ENCODE assay signal across 17 cellular contexts in genomic region chr7:106590209-106590816, GRCh38.
"Had no signal": no experiment of that assay in that cellular context is flagged by ENCODE, and none has a peak within 500 bp of the region (broad histone marks: within the 10 kb centered on the region; RNA-seq: fewer than 3 reads in every experiment).

No MANE protein-coding gene starts in this region.

- H3K27me3 Mint-ChIP-seq: activated naive CD8-positive, alpha-beta T cell treated with anti-CD3 and anti-CD28 coated beads, Interleukin-2, amount 10 ng/mL, durations not matched to agents 7 days and 5 days had no signal

- H2AFZ ChIP-seq: hepatocyte had no signal

- H3K79me2 ChIP-seq: hepatocyte had no signal

- H3K36me3 ChIP-seq: breast epithelium, gastrocnemius medialis, lower lobe of right lung, stomach, thoracic aorta, WERI-Rb-1 had no signal

- H3K9me3 ChIP-seq: breast epithelium, gastrocnemius medialis, lower lobe of right lung, mucosa of descending colon, psoas muscle, stomach, thoracic aorta had no signal

- H3K4me1 Mint-ChIP-seq: activated CD4-positive, alpha-beta memory T cell treated with anti-CD3 and anti-CD28 coated beads, Interleukin-2, amount 10 ng/mL, durations not matched to agents 7 days and 5 days; activated CD4-positive, alpha-beta T cell treated with anti-CD3 and anti-CD28 coated beads for 36 hours; activated naive CD8-positive, alpha-beta T cell treated with anti-CD3 and anti-CD28 coated beads, Interleukin-2, amount 10 ng/mL, durations not matched to agents 7 days and 5 days; naive thymus-derived CD8-positive, alpha-beta T cell had no signal

- H3K36me3 Mint-ChIP-seq: activated naive CD8-positive, alpha-beta T cell treated with anti-CD3 and anti-CD28 coated beads, Interleukin-2, amount 10 ng/mL, durations not matched to agents 7 days and 5 days; naive thymus-derived CD8-positive, alpha-beta T cell had no signal

- H3K27me3 ChIP-seq: breast epithelium, gastrocnemius medialis, hepatocyte, stomach had no signal

- H3K27ac Mint-ChIP-seq: activated CD4-positive, alpha-beta memory T cell treated with anti-CD3 and anti-CD28 coated beads, Interleukin-2, amount 10 ng/mL, durations not matched to agents 7 days and 5 days; activated CD4-positive, alpha-beta T cell treated with anti-CD3 and anti-CD28 coated beads for 36 hours; activated naive CD8-positive, alpha-beta T cell treated with anti-CD3 and anti-CD28 coated beads, Interleukin-2, amount 10 ng/mL, durations not matched to agents 7 days and 5 days; naive thymus-derived CD8-positive, alpha-beta T cell had no signal

- H3K4me2 ChIP-seq: hepatocyte had no signal

- H3K4me3 ChIP-seq: breast epithelium, gastrocnemius medialis, hepatocyte, lower lobe of right lung, mucosa of descending colon, psoas muscle, stomach, thoracic aorta had no signal

- H3K9me3 Mint-ChIP-seq: activated CD4-positive, alpha-beta memory T cell treated with anti-CD3 and anti-CD28 coated beads, Interleukin-2, amount 10 ng/mL, durations not matched to agents 7 days and 5 days; activated naive CD8-positive, alpha-beta T cell treated with anti-CD3 and anti-CD28 coated beads, Interleukin-2, amount 10 ng/mL, durations not matched to agents 7 days and 5 days; naive thymus-derived CD8-positive, alpha-beta T cell had no signal

- DNase-seq: activated CD4-positive, alpha-beta memory T cell treated with anti-CD3 and anti-CD28 coated beads, Interleukin-2, amount 10 ng/mL, durations not matched to agents 7 days and 5 days; activated CD4-positive, alpha-beta T cell treated with anti-CD3 and anti-CD28 coated beads for 36 hours; activated naive CD8-positive, alpha-beta T cell treated with anti-CD3 and anti-CD28 coated beads, Interleukin-2, amount 10 ng/mL, durations not matched to agents 7 days and 5 days; activated T-cell treated with anti-CD3 and anti-CD28 coated beads, Interleukin-2, amount 50 U/mL, for 48 hours; anterior cingulate cortex; gastrocnemius medialis; lower lobe of right lung; mucosa of descending colon; naive thymus-derived CD8-positive, alpha-beta T cell; psoas muscle; stimulated activated CD4-positive, alpha-beta T cell treated with anti-CD3 and anti-CD28 coated beads, Interleukin-4, amount 100 ng/mL, for 24 hours; stomach; SW 1271; WERI-Rb-1 had no signal

- H3K4me3 Mint-ChIP-seq: activated CD4-positive, alpha-beta memory T cell treated with anti-CD3 and anti-CD28 coated beads, Interleukin-2, amount 10 ng/mL, durations not matched to agents 7 days and 5 days; activated CD4-positive, alpha-beta T cell treated with anti-CD3 and anti-CD28 coated beads for 36 hours; activated naive CD8-positive, alpha-beta T cell treated with anti-CD3 and anti-CD28 coated beads, Interleukin-2, amount 10 ng/mL, durations not matched to agents 7 days and 5 days; naive thymus-derived CD8-positive, alpha-beta T cell had no signal

- H3K4me1 ChIP-seq: breast epithelium, gastrocnemius medialis, lower lobe of right lung, psoas muscle, stomach had no signal

- ATAC-seq: activated CD4-positive, alpha-beta T cell treated with anti-CD3 and anti-CD28 coated beads for 36 hours; gastrocnemius medialis; lower lobe of right lung; mucosa of descending colon; naive thymus-derived CD8-positive, alpha-beta T cell; psoas muscle had no signal

- H3K27ac ChIP-seq: breast epithelium, gastrocnemius medialis, hepatocyte, lower lobe of right lung, psoas muscle, stomach, thoracic aorta, WERI-Rb-1 had no signal
